In genomic region chr3:15859507-15860013, GRCh38 we compare ENCODE assay signal across 1 cellular context.
TF ChIP-seq lines count a peak whose summit lies in the region.

No MANE protein-coding gene starts in this region.

TF ChIP-seq in HepG2, 621 proteins besides CTCF, POLR2A, EP300 and RAD21 (continued from another document and continues in another):
- TF ChIP-seq, protein P1, sequence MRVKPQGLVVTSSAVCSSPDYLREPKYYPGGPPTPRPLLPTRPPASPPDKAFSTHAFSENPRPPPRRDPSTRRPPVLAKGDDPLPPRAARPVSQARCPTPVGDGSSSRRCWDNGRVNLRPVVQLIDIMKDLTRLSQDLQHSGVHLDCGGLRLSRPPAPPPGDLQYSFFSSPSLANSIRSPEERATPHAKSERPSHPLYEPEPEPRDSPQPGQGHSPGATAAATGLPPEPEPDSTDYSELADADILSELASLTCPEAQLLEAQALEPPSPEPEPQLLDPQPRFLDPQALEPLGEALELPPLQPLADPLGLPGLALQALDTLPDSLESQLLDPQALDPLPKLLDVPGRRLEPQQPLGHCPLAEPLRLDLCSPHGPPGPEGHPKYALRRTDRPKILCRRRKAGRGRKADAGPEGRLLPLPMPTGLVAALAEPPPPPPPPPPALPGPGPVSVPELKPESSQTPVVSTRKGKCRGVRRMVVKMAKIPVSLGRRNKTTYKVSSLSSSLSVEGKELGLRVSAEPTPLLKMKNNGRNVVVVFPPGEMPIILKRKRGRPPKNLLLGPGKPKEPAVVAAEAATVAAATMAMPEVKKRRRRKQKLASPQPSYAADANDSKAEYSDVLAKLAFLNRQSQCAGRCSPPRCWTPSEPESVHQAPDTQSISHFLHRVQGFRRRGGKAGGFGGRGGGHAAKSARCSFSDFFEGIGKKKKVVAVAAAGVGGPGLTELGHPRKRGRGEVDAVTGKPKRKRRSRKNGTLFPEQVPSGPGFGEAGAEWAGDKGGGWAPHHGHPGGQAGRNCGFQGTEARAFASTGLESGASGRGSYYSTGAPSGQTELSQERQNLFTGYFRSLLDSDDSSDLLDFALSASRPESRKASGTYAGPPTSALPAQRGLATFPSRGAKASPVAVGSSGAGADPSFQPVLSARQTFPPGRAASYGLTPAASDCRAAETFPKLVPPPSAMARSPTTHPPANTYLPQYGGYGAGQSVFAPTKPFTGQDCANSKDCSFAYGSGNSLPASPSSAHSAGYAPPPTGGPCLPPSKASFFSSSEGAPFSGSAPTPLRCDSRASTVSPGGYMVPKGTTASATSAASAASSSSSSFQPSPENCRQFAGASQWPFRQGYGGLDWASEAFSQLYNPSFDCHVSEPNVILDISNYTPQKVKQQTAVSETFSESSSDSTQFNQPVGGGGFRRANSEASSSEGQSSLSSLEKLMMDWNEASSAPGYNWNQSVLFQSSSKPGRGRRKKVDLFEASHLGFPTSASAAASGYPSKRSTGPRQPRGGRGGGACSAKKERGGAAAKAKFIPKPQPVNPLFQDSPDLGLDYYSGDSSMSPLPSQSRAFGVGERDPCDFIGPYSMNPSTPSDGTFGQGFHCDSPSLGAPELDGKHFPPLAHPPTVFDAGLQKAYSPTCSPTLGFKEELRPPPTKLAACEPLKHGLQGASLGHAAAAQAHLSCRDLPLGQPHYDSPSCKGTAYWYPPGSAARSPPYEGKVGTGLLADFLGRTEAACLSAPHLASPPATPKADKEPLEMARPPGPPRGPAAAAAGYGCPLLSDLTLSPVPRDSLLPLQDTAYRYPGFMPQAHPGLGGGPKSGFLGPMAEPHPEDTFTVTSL (CRISPR knock-in tag; IDR thresholded peaks at IDR 0.05; ENCODE audit: borderline replicate concordance), result no peak
- TF ChIP-seq, protein P2, sequence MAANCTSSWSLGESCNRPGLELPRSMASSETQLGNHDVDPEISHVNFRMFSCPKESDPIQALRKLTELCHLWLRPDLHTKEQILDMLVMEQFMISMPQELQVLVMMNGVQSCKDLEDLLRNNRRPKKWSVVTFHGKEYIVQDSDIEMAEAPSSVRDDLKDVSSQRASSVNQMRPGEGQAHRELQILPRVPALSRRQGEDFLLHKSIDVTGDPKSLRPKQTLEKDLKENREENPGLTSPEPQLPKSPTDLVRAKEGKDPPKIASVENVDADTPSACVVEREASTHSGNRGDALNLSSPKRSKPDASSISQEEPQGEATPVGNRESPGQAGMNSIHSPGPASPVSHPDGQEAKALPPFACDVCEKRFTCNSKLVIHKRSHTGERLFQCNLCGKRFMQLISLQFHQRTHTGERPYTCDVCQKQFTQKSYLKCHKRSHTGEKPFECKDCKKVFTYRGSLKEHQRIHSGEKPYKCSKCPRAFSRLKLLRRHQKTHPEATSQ (CRISPR knock-in tag; IDR thresholded peaks at IDR 0.05; ENCODE audit: borderline replicate concordance), result no peak
- TF ChIP-seq MAF1 (CRISPR knock-in tag; IDR thresholded peaks at IDR 0.05; ENCODE audit: borderline replicate concordance), result no peak
- peak; percentile 88 for TF ChIP-seq NFYC (CRISPR knock-in tag; IDR thresholded peaks at IDR 0.05)
- no peak for TF ChIP-seq BHLHE40 (IDR thresholded peaks at IDR 0.05; ENCODE audit: low read length)
- TF ChIP-seq, protein P3, sequence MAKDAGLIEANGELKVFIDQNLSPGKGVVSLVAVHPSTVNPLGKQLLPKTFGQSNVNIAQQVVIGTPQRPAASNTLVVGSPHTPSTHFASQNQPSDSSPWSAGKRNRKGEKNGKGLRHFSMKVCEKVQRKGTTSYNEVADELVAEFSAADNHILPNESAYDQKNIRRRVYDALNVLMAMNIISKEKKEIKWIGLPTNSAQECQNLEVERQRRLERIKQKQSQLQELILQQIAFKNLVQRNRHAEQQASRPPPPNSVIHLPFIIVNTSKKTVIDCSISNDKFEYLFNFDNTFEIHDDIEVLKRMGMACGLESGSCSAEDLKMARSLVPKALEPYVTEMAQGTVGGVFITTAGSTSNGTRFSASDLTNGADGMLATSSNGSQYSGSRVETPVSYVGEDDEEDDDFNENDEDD (CRISPR knock-in tag; IDR thresholded peaks at IDR 0.05; ENCODE audit: borderline replicate concordance), result peak; percentile 40; the same call in 1 of the 2 replicates
- TF ChIP-seq NFIC (IDR thresholded peaks at IDR 0.05; ENCODE audit: low read length), result no peak
- no peak for TF ChIP-seq MED13 (CRISPR knock-in tag; IDR thresholded peaks at IDR 0.05)
- TF ChIP-seq, protein P4, sequence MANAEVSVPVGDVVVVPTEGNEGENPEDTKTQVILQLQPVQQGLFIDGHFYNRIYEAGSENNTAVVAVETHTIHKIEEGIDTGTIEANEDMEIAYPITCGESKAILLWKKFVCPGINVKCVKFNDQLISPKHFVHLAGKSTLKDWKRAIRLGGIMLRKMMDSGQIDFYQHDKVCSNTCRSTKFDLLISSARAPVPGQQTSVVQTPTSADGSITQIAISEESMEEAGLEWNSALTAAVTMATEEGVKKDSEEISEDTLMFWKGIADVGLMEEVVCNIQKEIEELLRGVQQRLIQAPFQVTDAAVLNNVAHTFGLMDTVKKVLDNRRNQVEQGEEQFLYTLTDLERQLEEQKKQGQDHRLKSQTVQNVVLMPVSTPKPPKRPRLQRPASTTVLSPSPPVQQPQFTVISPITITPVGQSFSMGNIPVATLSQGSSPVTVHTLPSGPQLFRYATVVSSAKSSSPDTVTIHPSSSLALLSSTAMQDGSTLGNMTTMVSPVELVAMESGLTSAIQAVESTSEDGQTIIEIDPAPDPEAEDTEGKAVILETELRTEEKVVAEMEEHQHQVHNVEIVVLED (CRISPR knock-in tag; IDR thresholded peaks at IDR 0.05; ENCODE audit: borderline replicate concordance), result peak; percentile 57; the same call in 1 of the 2 replicates
- TF ChIP-seq STAG1 (CRISPR knock-in tag; IDR thresholded peaks at IDR 0.05), result no peak
- no peak for TF ChIP-seq ZNF570 (CRISPR knock-in tag; IDR thresholded peaks at IDR 0.05; ENCODE audit: borderline replicate concordance)
- TF ChIP-seq ZNF432 (CRISPR knock-in tag; IDR thresholded peaks at IDR 0.05; ENCODE audit: borderline replicate concordance), result no peak
- TF ChIP-seq POLR2AphosphoS5 (IDR thresholded peaks at IDR 0.05; ENCODE audit: low read depth, low read length), result peak; percentile 48; the same call in 1 of the 2 replicates
- TF ChIP-seq, protein P5, sequence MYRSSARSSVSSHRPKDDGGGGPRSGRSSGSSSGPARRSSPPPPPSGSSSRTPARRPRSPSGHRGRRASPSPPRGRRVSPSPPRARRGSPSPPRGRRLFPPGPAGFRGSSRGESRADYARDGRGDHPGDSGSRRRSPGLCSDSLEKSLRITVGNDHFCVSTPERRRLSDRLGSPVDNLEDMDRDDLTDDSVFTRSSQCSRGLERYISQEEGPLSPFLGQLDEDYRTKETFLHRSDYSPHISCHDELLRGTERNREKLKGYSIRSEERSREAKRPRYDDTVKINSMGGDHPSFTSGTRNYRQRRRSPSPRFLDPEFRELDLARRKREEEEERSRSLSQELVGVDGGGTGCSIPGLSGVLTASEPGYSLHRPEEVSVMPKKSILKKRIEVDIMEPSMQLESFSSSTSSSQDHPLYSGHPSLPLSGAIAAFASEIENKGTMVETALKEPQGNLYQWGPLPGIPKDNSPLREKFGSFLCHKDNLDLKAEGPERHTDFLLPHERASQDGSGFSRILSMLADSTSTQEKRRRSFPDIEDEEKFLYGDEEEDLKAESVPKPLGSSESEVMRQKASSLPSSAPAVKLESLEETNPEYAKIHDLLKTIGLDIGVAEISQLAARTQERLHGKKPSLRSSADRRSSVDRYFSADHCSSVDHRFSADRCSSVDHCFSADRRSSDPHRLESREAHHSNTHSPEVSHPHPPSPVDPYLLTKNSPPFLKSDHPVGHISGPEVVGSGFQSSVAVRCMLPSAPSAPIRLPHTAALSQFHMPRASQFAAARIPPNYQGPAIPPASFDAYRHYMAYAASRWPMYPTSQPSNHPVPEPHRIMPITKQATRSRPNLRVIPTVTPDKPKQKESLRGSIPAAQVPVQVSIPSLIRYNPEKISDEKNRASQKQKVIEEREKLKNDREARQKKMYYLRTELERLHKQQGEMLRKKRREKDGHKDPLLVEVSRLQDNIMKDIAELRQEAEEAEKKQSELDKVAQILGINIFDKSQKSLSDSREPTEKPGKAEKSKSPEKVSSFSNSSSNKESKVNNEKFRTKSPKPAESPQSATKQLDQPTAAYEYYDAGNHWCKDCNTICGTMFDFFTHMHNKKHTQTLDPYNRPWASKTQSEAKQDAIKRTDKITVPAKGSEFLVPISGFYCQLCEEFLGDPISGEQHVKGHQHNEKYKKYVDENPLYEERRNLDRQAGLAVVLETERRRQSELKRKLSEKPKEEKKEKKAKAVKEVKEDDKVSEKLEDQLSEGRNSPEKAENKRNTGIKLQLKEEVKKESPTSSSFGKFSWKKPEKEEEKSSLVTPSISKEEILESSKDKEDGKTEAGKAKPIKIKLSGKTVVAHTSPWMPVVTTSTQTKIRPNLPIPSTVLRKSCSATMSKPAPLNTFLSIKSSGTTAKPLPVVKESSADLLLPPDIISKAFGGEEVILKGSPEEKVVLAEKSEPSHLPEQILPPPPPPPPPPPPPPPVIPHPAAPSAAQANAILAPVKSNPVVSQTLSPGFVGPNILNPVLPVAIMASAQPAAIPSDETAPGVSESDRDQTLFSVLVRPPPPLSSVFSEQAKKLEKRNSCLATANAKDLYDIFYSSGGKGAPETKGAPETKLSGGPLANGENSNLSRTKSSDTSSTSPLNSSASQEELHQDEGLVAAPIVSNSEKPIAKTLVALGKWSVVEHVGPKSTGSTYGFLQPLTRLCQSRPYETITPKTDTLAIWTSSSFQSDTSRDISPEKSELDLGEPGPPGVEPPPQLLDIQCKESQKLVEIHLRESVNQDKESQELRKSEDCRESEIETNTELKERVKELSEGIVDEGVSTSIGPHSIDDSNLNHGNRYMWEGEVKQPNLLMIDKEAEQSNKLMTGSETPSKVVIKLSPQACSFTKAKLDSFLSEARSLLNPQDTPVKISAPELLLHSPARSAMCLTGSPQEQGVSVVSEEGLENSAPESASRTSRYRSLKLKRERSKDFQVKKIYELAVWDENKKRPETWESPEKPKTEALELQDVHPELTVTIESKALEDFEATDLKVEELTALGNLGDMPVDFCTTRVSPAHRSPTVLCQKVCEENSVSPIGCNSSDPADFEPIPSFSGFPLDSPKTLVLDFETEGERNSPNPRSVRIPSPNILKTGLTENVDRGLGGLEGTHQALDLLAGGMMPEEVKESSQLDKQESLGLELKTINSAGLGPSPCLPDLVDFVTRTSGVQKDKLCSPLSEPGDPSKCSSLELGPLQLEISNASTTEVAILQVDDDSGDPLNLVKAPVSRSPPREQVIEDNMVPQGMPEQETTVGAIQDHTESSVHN (CRISPR knock-in tag; IDR thresholded peaks at IDR 0.05), result no peak
- TF ChIP-seq SKI (IDR thresholded peaks at IDR 0.05; ENCODE audit: partially characterized antibody), result peak; percentile 55
- peak; percentile 29; the same call in 1 of the 2 replicates for TF ChIP-seq FOXK1 (CRISPR knock-in tag; IDR thresholded peaks at IDR 0.05; ENCODE audit: borderline replicate concordance, low read depth)
- TF ChIP-seq CSRNP2 (CRISPR knock-in tag; conservative IDR thresholded peaks at IDR 0.05; ENCODE audit: low read depth), result no peak
- no peak for TF ChIP-seq NFE2 (CRISPR knock-in tag; IDR thresholded peaks at IDR 0.05)
- TF ChIP-seq NFIB (CRISPR knock-in tag; IDR thresholded peaks at IDR 0.05; ENCODE audit: borderline replicate concordance), result no peak
- TF ChIP-seq RARG (CRISPR knock-in tag; IDR thresholded peaks at IDR 0.05; ENCODE audit: low read depth), result no peak
- TF ChIP-seq, protein P6, sequence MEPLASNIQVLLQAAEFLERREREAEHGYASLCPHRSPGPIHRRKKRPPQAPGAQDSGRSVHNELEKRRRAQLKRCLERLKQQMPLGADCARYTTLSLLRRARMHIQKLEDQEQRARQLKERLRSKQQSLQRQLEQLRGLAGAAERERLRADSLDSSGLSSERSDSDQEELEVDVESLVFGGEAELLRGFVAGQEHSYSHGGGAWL (CRISPR knock-in tag; IDR thresholded peaks at IDR 0.05), result no peak
- no peak for TF ChIP-seq ZNF816 (CRISPR knock-in tag; IDR thresholded peaks at IDR 0.05; ENCODE audit: borderline replicate concordance)
- TF ChIP-seq ZFP90 (CRISPR knock-in tag; IDR thresholded peaks at IDR 0.05; ENCODE audit: borderline replicate concordance), result no peak
- no peak for TF ChIP-seq GABPA (IDR thresholded peaks at IDR 0.05; ENCODE audit: low read depth, low read length)
- TF ChIP-seq GABPA (CRISPR knock-in tag; IDR thresholded peaks at IDR 0.05; ENCODE audit: low read depth), result no peak
- no peak for TF ChIP-seq ATF7 (IDR thresholded peaks at IDR 0.05)
- no peak for TF ChIP-seq ATF7 (CRISPR knock-in tag; IDR thresholded peaks at IDR 0.05)
- no peak for TF ChIP-seq XRCC5 (optimal IDR thresholded peaks at IDR 0.05; ENCODE audit: low read length)
- TF ChIP-seq, protein P7, sequence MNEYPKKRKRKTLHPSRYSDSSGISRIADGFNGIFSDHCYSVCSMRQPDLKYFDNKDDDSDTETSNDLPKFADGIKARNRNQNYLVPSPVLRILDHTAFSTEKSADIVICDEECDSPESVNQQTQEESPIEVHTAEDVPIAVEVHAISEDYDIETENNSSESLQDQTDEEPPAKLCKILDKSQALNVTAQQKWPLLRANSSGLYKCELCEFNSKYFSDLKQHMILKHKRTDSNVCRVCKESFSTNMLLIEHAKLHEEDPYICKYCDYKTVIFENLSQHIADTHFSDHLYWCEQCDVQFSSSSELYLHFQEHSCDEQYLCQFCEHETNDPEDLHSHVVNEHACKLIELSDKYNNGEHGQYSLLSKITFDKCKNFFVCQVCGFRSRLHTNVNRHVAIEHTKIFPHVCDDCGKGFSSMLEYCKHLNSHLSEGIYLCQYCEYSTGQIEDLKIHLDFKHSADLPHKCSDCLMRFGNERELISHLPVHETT (CRISPR knock-in tag; conservative IDR thresholded peaks at IDR 0.05), result no peak
- no peak for TF ChIP-seq GFI1 (CRISPR knock-in tag; IDR thresholded peaks at IDR 0.05; ENCODE audit: borderline replicate concordance)
- no peak for TF ChIP-seq ZNF709 (CRISPR knock-in tag; IDR thresholded peaks at IDR 0.05)
- TF ChIP-seq ZNF782 (CRISPR knock-in tag; IDR thresholded peaks at IDR 0.05; ENCODE audit: borderline replicate concordance), result no peak
- TF ChIP-seq ZNF562 (CRISPR knock-in tag; IDR thresholded peaks at IDR 0.05; ENCODE audit: borderline replicate concordance), result no peak
- TF ChIP-seq DRAP1 (CRISPR knock-in tag; IDR thresholded peaks at IDR 0.05), result peak; percentile 42; the same call in 1 of the 2 replicates
